1 cellular context compared by ENCODE assay signal in genomic region chr9:127684576-127684975, GRCh38.
TF ChIP-seq lines count a peak whose summit lies in the region.

No MANE protein-coding gene starts in this region.

TF ChIP-seq in GM23338, 12 proteins besides CTCF, POLR2A, EP300 and RAD21:
- TF ChIP-seq, protein P1, sequence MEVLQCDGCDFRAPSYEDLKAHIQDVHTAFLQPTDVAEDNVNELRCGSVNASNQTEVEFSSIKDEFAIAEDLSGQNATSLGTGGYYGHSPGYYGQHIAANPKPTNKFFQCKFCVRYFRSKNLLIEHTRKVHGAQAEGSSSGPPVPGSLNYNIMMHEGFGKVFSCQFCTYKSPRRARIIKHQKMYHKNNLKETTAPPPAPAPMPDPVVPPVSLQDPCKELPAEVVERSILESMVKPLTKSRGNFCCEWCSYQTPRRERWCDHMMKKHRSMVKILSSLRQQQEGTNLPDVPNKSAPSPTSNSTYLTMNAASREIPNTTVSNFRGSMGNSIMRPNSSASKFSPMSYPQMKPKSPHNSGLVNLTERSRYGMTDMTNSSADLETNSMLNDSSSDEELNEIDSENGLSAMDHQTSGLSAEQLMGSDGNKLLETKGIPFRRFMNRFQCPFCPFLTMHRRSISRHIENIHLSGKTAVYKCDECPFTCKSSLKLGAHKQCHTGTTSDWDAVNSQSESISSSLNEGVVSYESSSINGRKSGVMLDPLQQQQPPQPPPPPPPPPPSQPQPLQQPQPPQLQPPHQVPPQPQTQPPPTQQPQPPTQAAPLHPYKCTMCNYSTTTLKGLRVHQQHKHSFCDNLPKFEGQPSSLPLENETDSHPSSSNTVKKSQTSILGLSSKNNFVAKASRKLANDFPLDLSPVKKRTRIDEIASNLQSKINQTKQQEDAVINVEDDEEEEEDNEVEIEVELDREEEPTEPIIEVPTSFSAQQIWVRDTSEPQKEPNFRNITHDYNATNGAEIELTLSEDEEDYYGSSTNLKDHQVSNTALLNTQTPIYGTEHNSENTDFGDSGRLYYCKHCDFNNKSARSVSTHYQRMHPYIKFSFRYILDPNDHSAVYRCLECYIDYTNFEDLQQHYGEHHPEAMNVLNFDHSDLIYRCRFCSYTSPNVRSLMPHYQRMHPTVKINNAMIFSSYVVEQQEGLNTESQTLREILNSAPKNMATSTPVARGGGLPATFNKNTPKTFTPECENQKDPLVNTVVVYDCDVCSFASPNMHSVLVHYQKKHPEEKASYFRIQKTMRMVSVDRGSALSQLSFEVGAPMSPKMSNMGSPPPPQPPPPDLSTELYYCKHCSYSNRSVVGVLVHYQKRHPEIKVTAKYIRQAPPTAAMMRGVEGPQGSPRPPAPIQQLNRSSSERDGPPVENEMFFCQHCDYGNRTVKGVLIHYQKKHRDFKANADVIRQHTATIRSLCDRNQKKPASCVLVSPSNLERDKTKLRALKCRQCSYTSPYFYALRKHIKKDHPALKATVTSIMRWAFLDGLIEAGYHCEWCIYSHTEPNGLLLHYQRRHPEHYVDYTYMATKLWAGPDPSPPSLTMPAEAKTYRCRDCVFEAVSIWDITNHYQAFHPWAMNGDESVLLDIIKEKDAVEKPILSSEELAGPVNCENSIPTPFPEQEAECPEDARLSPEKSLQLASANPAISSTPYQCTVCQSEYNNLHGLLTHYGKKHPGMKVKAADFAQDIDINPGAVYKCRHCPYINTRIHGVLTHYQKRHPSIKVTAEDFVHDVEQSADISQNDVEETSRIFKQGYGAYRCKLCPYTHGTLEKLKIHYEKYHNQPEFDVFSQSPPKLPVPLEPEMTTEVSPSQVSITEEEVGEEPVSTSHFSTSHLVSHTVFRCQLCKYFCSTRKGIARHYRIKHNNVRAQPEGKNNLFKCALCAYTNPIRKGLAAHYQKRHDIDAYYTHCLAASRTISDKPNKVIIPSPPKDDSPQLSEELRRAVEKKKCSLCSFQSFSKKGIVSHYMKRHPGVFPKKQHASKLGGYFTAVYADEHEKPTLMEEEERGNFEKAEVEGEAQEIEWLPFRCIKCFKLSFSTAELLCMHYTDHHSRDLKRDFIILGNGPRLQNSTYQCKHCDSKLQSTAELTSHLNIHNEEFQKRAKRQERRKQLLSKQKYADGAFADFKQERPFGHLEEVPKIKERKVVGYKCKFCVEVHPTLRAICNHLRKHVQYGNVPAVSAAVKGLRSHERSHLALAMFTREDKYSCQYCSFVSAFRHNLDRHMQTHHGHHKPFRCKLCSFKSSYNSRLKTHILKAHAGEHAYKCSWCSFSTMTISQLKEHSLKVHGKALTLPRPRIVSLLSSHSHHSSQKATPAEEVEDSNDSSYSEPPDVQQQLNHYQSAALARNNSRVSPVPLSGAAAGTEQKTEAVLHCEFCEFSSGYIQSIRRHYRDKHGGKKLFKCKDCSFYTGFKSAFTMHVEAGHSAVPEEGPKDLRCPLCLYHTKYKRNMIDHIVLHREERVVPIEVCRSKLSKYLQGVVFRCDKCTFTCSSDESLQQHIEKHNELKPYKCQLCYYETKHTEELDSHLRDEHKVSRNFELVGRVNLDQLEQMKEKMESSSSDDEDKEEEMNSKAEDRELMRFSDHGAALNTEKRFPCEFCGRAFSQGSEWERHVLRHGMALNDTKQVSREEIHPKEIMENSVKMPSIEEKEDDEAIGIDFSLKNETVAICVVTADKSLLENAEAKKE (CRISPR knock-in tag; IDR thresholded peaks at IDR 0.05), result no peak
- TF ChIP-seq EZH2 (IDR thresholded peaks at IDR 0.05; ENCODE audit: low read depth, unreplicated experiment), result no peak
